In genomic region chr2:179049203-179049545, GRCh38 we compare ENCODE assay signal across 8 cellular contexts. TPM values are rescaled to one million over a fixed set of nuclear protein-coding genes. Genes with fewer than 3 reads are reported as not detected.
DNase-seq lines count a peak whose midpoint lies in the region; ATAC-seq and TF ChIP-seq lines count a peak whose summit lies in the region.

No MANE protein-coding gene starts in this region.

- H3K4me2 ChIP-seq in hepatocyte: peak overlapping the region; percentile 74

- peak overlapping the region; percentile 14 for H2AFZ ChIP-seq in hepatocyte

- H3K36me3 Mint-ChIP-seq in Caco-2 (ENCODE audit: insufficient read depth, unreplicated experiment): peaks cover 5% of the 10 kb centered on the region

- H3K36me3 ChIP-seq in Caco-2 (ENCODE audit: control insufficient read depth, insufficient read depth, low read length) (peaks cover 3% of the 10 kb centered on the region), hepatocyte (replicated peaks; ENCODE audit: insufficient read depth, low read depth) (no peaks in the 10 kb centered on the region)

- H3K27me3 ChIP-seq in Caco-2 (replicated peaks; ENCODE audit: control insufficient read depth, insufficient read depth, low read length): no peaks in the 10 kb centered on the region
- H3K27me3 ChIP-seq in hepatocyte: no peaks in the 10 kb centered on the region

- intact Hi-C loops in Caco-2 (cut with micrococcal nuclease; ENCODE audit: unreplicated experiment): no loop called here

- H3K4me1 Mint-ChIP-seq in Caco-2 (ENCODE audit: low read depth, unreplicated experiment): peaks cover 6% of the 10 kb centered on the region

- POLR2A ChIA-PET in Caco-2 (lab: Charles Lee): interaction anchor here (1.4 kb wide), 1 partner anchor 9 kb away, joined by 4 read pairs; no protein-coding TSS in a partner anchor

- H3K27ac ChIP-seq in hepatocyte: peak overlapping the region; percentile 85

- peak; percentile 34 for ATAC-seq in GM21423 (IDR thresholded peaks at IDR 0.05; ENCODE audit: unreplicated experiment)
- ATAC-seq in HG03558 (IDR thresholded peaks at IDR 0.05; ENCODE audit: extremely low read depth, unreplicated experiment): peak; percentile 20
- no peak for ATAC-seq in SK-N-SH treated with all-trans-retinoic acid at 6 μM for 48 hours

- CTCF ChIA-PET in Caco-2 (lab: Charles Lee): no interaction called here

- H3K27me3 Mint-ChIP-seq in Caco-2 (ENCODE audit: insufficient read depth, unreplicated experiment): no peaks in the 10 kb centered on the region

- H3K4me3 ChIP-seq in Caco-2 (ENCODE audit: low read depth, low read length) (peak overlapping the region; percentile 40), hepatocyte (peak overlapping the region; percentile 10)

- H3K9me2 ChIP-seq in hepatocyte (replicated peaks; ENCODE audit: insufficient read depth): no peaks in the 10 kb centered on the region

- H3K27ac Mint-ChIP-seq in Caco-2 (ENCODE audit: unreplicated experiment): peak overlapping the region; percentile 87

- DNase-seq in Caco-2 (peak in 1 of 2 experiments; percentile 22), hepatocyte (ENCODE audit: low spot score) (no peak), NCI-H1092 (lab: John Stamatoyannopoulos, UW) (no peak), HuH-7 (ENCODE audit: low spot score) (no peak)
- DNase-seq in stimulated activated CD4-positive, alpha-beta T cell treated with anti-CD3 and anti-CD28 coated beads, Interleukin-4, amount 100 ng/mL, for 24 hours: no peak

- 53% methylated on average over 4 of the region's 4 CpGs for WGBS in hepatocyte (ENCODE audit: low lambda C conversion rate, missing lambda C conversion rate)

- TF ChIP-seq CTCF in Caco-2 (IDR thresholded peaks at IDR 0.05; ENCODE audit: insufficient read depth in 1 of 2, low read depth in 1 of 2, low read length in 1 of 2, severe bottlenecking in 1 of 2, unreplicated experiment in 1 of 2): no peak
- no peak for TF ChIP-seq CTCF in hepatocyte (IDR thresholded peaks at IDR 0.05; ENCODE audit: poor library complexity)

- no peaks in the 10 kb centered on the region for H4K20me1 ChIP-seq in hepatocyte (ENCODE audit: insufficient read depth, poor library complexity, severe bottlenecking)

- no TSS peak for BruUV-seq in Caco-2 (replicated peaks; lab: Mats Ljungman, UMichigan)

- H3K79me2 ChIP-seq in hepatocyte: no peaks in the 10 kb centered on the region

- peak overlapping the region; percentile 88 for H3K4me3 Mint-ChIP-seq in Caco-2 (ENCODE audit: unreplicated experiment)

- H3K9me3 ChIP-seq in Caco-2 (no peaks in the 10 kb centered on the region), hepatocyte (ENCODE audit: low read depth) (no peaks in the 10 kb centered on the region)

- no peaks in the 10 kb centered on the region for H3K9me3 Mint-ChIP-seq in Caco-2 (ENCODE audit: unreplicated experiment)

- H3K4me1 ChIP-seq in Caco-2 (peaks cover 26% of the 10 kb centered on the region), hepatocyte (ENCODE audit: insufficient read depth) (peaks cover 30% of the 10 kb centered on the region)

TF ChIP-seq in SK-N-SH treated with all-trans-retinoic acid at 6 μM for 48 hours, 23 proteins besides CTCF, POLR2A, EP300 and RAD21:
- TF ChIP-seq PPARA (CRISPR knock-in tag; IDR thresholded peaks at IDR 0.05; ENCODE audit: borderline replicate concordance) (no peak), ZNF70 (CRISPR knock-in tag; IDR thresholded peaks at IDR 0.05) (no peak), ESRRG (CRISPR knock-in tag; IDR thresholded peaks at IDR 0.05) (no peak), TSHZ2 (CRISPR knock-in tag; IDR thresholded peaks at IDR 0.05) (no peak), ZNF565 (CRISPR knock-in tag; conservative IDR thresholded peaks at IDR 0.05; ENCODE audit: low read depth) (no peak), CREB5 (CRISPR knock-in tag; IDR thresholded peaks at IDR 0.05; ENCODE audit: low read depth) (no peak), ARNTL (CRISPR knock-in tag; IDR thresholded peaks at IDR 0.05; ENCODE audit: borderline replicate concordance, low read depth) (no peak), TOX (CRISPR knock-in tag; IDR thresholded peaks at IDR 0.05; ENCODE audit: borderline replicate concordance) (no peak), ZC3H10 (CRISPR knock-in tag; IDR thresholded peaks at IDR 0.05) (no peak), GLIS3 (CRISPR knock-in tag; IDR thresholded peaks at IDR 0.05) (no peak), TCF4 (CRISPR knock-in tag; IDR thresholded peaks at IDR 0.05; ENCODE audit: borderline replicate concordance) (no peak), CSDC2 (CRISPR knock-in tag; IDR thresholded peaks at IDR 0.05) (no peak), PATZ1 (CRISPR knock-in tag; IDR thresholded peaks at IDR 0.05; ENCODE audit: borderline replicate concordance) (no peak), OSR1 (CRISPR knock-in tag; IDR thresholded peaks at IDR 0.05) (no peak), RARB (CRISPR knock-in tag; IDR thresholded peaks at IDR 0.05) (no peak), ZFP3 (CRISPR knock-in tag; IDR thresholded peaks at IDR 0.05) (no peak), BACH2 (CRISPR knock-in tag; IDR thresholded peaks at IDR 0.05; ENCODE audit: borderline replicate concordance) (no peak), SNAI2 (CRISPR knock-in tag; IDR thresholded peaks at IDR 0.05) (no peak)

RNA-seq across cellular contexts. Expression of gene CCDC141, which starts 0.8 kb away (rescaled TPM):
- total RNA-seq in Caco-2 (2022) (11.5 and 16.6 TPM in 2 replicates), hepatocyte (5.0 and 7.2 TPM in 2 replicates)
- 3.0 and 3.8 TPM in 2 replicates for polyA plus RNA-seq in hepatocyte
